36 cellular contexts compared by ENCODE assay signal in genomic region chr1:230179249-230179648, GRCh38.
"Had no signal": no experiment of that assay in that cellular context is flagged by ENCODE, and none has a peak within 500 bp of the region (broad histone marks: within the 10 kb centered on the region; RNA-seq: fewer than 3 reads in every experiment).

No MANE protein-coding gene starts in this region.

- H3K4me3 ChIP-seq: adrenal gland, body of pancreas, breast epithelium had no signal

- H3K4me1 ChIP-seq: adrenal gland, breast epithelium had no signal

- H3K27me3 ChIP-seq: adrenal gland, body of pancreas, brain microvascular endothelial cell, breast epithelium had no signal

- ATAC-seq: activated CD8-positive, alpha-beta T cell treated with anti-CD3 and anti-CD28 coated beads for 36 hours; activated naive CD4-positive, alpha-beta T cell treated with anti-CD3 and anti-CD28 coated beads, Interleukin-2, amount 50 U/mL, for 72 hours; activated T-cell treated with anti-CD3 and anti-CD28 coated beads, Interleukin-2, amount 50 U/mL, for 4 hours; activated T-cell treated with anti-CD3 and anti-CD28 coated beads, Interleukin-2, amount 50 U/mL, for 72 hours; activated T-helper 17 cell treated with anti-CD3 and anti-CD28 coated beads, Interleukin-2, amount 50 U/mL, for 72 hours; body of pancreas had no signal

- H3K9me3 ChIP-seq: adrenal gland, body of pancreas, breast epithelium had no signal

- H3K27ac ChIP-seq: adrenal gland, body of pancreas, brain microvascular endothelial cell, breast epithelium, VCaP had no signal

- H3K27ac Mint-ChIP-seq: activated B cell treated with CpG ODN at 0.5 μM for 24 hours; activated CD4-positive, alpha-beta memory T cell treated with anti-CD3 and anti-CD28 coated beads for 36 hours; activated CD4-positive, alpha-beta T cell treated with anti-CD3 and anti-CD28 coated beads, Interleukin-2, amount 10 ng/mL, durations not matched to agents 24 days and 14 days; activated CD8-positive, alpha-beta T cell treated with anti-CD3 and anti-CD28 coated beads for 36 hours; activated naive CD4-positive, alpha-beta T cell treated with anti-CD3 and anti-CD28 coated beads for 36 hours; activated naive CD4-positive, alpha-beta T cell treated with anti-CD3 and anti-CD28 coated beads, Interleukin-2, amount 50 U/mL, for 72 hours; activated naive CD8-positive, alpha-beta T cell treated with anti-CD3 and anti-CD28 coated beads for 36 hours; activated T-cell treated with anti-CD3 and anti-CD28 coated beads, Interleukin-2, amount 50 U/mL, for 72 hours; activated T-helper 1 cell treated with anti-CD3 and anti-CD28 coated beads, Interleukin-12 subunit alpha, Interleukin-12 subunit beta, Interleukin-2, Interleukin-4 antibody, amounts not matched to agents 30 ng/mL and 10 ng/mL and 1 ng/mL, durations not matched to agents 14 hours and 24 hours and 36 hours; activated T-helper 17 cell treated with anti-CD3 and anti-CD28 coated beads, Interleukin-2, amount 50 U/mL, for 72 hours; T-helper 1 cell treated with Interleukin-12 subunit alpha and Interleukin-12 subunit beta and Interleukin-4 antibody, amounts not matched to agents 30 μg/mL and 1 μg/mL, for 36 hours; T-helper 2 cell treated with Interferon-gamma antibody and Interleukin-4, amounts not matched to agents 5 μg/mL and 100 μg/mL, for 36 hours had no signal

- H3K36me3 ChIP-seq: adrenal gland, brain microvascular endothelial cell had no signal

- H3K4me3 Mint-ChIP-seq: activated B cell treated with CpG ODN at 0.5 μM for 24 hours; activated CD4-positive, alpha-beta memory T cell treated with anti-CD3 and anti-CD28 coated beads for 36 hours; activated CD4-positive, alpha-beta T cell treated with anti-CD3 and anti-CD28 coated beads, Interleukin-2, amount 10 ng/mL, durations not matched to agents 24 days and 14 days; activated CD8-positive, alpha-beta T cell treated with anti-CD3 and anti-CD28 coated beads for 36 hours; activated naive CD4-positive, alpha-beta T cell treated with anti-CD3 and anti-CD28 coated beads for 36 hours; activated naive CD8-positive, alpha-beta T cell treated with anti-CD3 and anti-CD28 coated beads for 36 hours; activated T-cell treated with anti-CD3 and anti-CD28 coated beads, Interleukin-2, amount 50 U/mL, for 4 hours; activated T-cell treated with anti-CD3 and anti-CD28 coated beads, Interleukin-2, amount 50 U/mL, for 72 hours; activated T-helper 1 cell treated with anti-CD3 and anti-CD28 coated beads, Interleukin-12 subunit alpha, Interleukin-12 subunit beta, Interleukin-2, Interleukin-4 antibody, amounts not matched to agents 30 ng/mL and 10 ng/mL and 1 ng/mL, durations not matched to agents 14 hours and 24 hours and 36 hours; activated T-helper 17 cell treated with anti-CD3 and anti-CD28 coated beads, Interleukin-2, amount 50 U/mL, for 72 hours; T-helper 1 cell treated with Interleukin-12 subunit alpha and Interleukin-12 subunit beta and Interleukin-4 antibody, amounts not matched to agents 30 μg/mL and 1 μg/mL, for 36 hours; T-helper 2 cell treated with Interferon-gamma antibody and Interleukin-4, amounts not matched to agents 5 μg/mL and 100 μg/mL, for 36 hours had no signal

- H3K9me3 Mint-ChIP-seq: activated B cell treated with CpG ODN at 0.5 μM for 24 hours; activated CD4-positive, alpha-beta memory T cell treated with anti-CD3 and anti-CD28 coated beads for 36 hours; activated CD8-positive, alpha-beta T cell treated with anti-CD3 and anti-CD28 coated beads for 36 hours; activated naive CD4-positive, alpha-beta T cell treated with anti-CD3 and anti-CD28 coated beads for 36 hours; activated naive CD4-positive, alpha-beta T cell treated with anti-CD3 and anti-CD28 coated beads, Interleukin-2, amount 50 U/mL, for 72 hours; activated T-cell treated with anti-CD3 and anti-CD28 coated beads, Interleukin-2, amount 50 U/mL, for 4 hours; activated T-cell treated with anti-CD3 and anti-CD28 coated beads, Interleukin-2, amount 50 U/mL, for 72 hours; activated T-helper 1 cell treated with anti-CD3 and anti-CD28 coated beads, Interleukin-12 subunit alpha, Interleukin-12 subunit beta, Interleukin-2, Interleukin-4 antibody, amounts not matched to agents 30 ng/mL and 10 ng/mL and 1 ng/mL, durations not matched to agents 14 hours and 24 hours and 36 hours; activated T-helper 17 cell treated with anti-CD3 and anti-CD28 coated beads, Interleukin-2, amount 50 U/mL, for 72 hours; T-helper 1 cell treated with Interleukin-12 subunit alpha and Interleukin-12 subunit beta and Interleukin-4 antibody, amounts not matched to agents 30 μg/mL and 1 μg/mL, for 36 hours; T-helper 2 cell treated with Interferon-gamma antibody and Interleukin-4, amounts not matched to agents 5 μg/mL and 100 μg/mL, for 36 hours had no signal

- FAIRE-seq: astrocyte, TTC549 had no signal

- DNase-seq: activated B cell treated with CpG ODN at 0.5 μM for 24 hours; activated CD4-positive, alpha-beta memory T cell treated with anti-CD3 and anti-CD28 coated beads for 36 hours; activated CD4-positive, alpha-beta T cell treated with anti-CD3 and anti-CD28 coated beads for 4 hours; activated CD4-positive, alpha-beta T cell treated with anti-CD3 and anti-CD28 coated beads, Interleukin-2, amount 10 ng/mL, durations not matched to agents 24 days and 14 days; activated CD4-positive, alpha-beta T cell treated with anti-CD3 and anti-CD28 coated beads, Interleukin-2, amount 50 U/mL, for 1 hour; activated CD4-positive, alpha-beta T cell treated with anti-CD3 and anti-CD28 coated beads, Interleukin-2, amount 50 U/mL, for 4 hours; activated CD4-positive, CD25-positive, alpha-beta regulatory T cell treated with anti-CD3 and anti-CD28 coated beads, Interleukin-2, amount 50 U/mL, for 72 hours; activated CD8-positive, alpha-beta memory T cell treated with anti-CD3 and anti-CD28 coated beads, Interleukin-2, amount 50 U/mL, for 4 hours; activated CD8-positive, alpha-beta T cell treated with anti-CD3 and anti-CD28 coated beads for 36 hours; activated effector memory CD4-positive, alpha-beta T cell treated with anti-CD3 and anti-CD28 coated beads, Interleukin-2, amount 50 U/mL, for 16 hours; activated gamma-delta T cell treated with Interleukin-2 at 50 U/mL for 16 hours; activated naive CD4-positive, alpha-beta T cell; activated naive CD4-positive, alpha-beta T cell treated with anti-CD3 and anti-CD28 coated beads for 36 hours; activated naive CD8-positive, alpha-beta T cell treated with anti-CD3 and anti-CD28 coated beads for 36 hours; activated T-cell treated with anti-CD3 and anti-CD28 coated beads for 4 hours; activated T-cell treated with anti-CD3 and anti-CD28 coated beads, Interleukin-2, amount 50 U/mL, for 1 hour; activated T-cell treated with anti-CD3 and anti-CD28 coated beads, Interleukin-2, amount 50 U/mL, for 4 hours; activated T-cell treated with anti-CD3 and anti-CD28 coated beads, Interleukin-2, amount 50 U/mL, for 72 hours; amniotic stem cell; aorta; body of pancreas; brain microvascular endothelial cell; central memory CD4-positive, alpha-beta T cell; T-helper 1 cell; T-helper 2 cell; T-helper 9 cell had no signal

- H3K27me3 Mint-ChIP-seq: activated B cell treated with CpG ODN at 0.5 μM for 24 hours; activated CD4-positive, alpha-beta memory T cell treated with anti-CD3 and anti-CD28 coated beads for 36 hours; activated CD4-positive, alpha-beta T cell treated with anti-CD3 and anti-CD28 coated beads, Interleukin-2, amount 10 ng/mL, durations not matched to agents 24 days and 14 days; activated CD8-positive, alpha-beta T cell treated with anti-CD3 and anti-CD28 coated beads for 36 hours; activated naive CD8-positive, alpha-beta T cell treated with anti-CD3 and anti-CD28 coated beads for 36 hours; activated T-helper 17 cell treated with anti-CD3 and anti-CD28 coated beads, Interleukin-2, amount 50 U/mL, for 72 hours had no signal
